ENCODE assay signal across 24 cellular contexts in genomic region chr6:169439710-169440109, GRCh38.
DNase-seq lines count a peak whose midpoint lies in the region; ATAC-seq, FAIRE-seq and TF ChIP-seq lines count a peak whose summit lies in the region.
"Had no signal": no experiment of that assay in that cellular context is flagged by ENCODE, and none has a peak within 500 bp of the region (broad histone marks: within the 10 kb centered on the region; RNA-seq: fewer than 3 reads in every experiment).

No MANE protein-coding gene starts in this region.

- no peak overlapping the region for H3K27ac ChIP-seq in pancreas
- H3K27ac ChIP-seq: BLaER1 treated with 17β-estradiol and CSF1 and Interleukin-3, amounts not matched to agents 10 nM and 100 nM had no signal

- intact Hi-C loops in pancreas (cut with DNase I) (no loop called here), head of caudate nucleus (cut with DNase I) (no loop called here)

- H3K4me1 Mint-ChIP-seq in WTC11 = no peaks in the 10 kb centered on the region
- H3K4me1 Mint-ChIP-seq: B cell; CD14-positive monocyte; CD8-positive, alpha-beta memory T cell; GM23338; H9 had no signal

- no peaks in the 10 kb centered on the region for H3K27me3 Mint-ChIP-seq in WTC11 (ENCODE audit: low read depth)

- H3K4me3 ChIP-seq in pancreas = no peak overlapping the region
- H3K4me3 ChIP-seq: BLaER1 treated with 17β-estradiol and CSF1 and Interleukin-3, amounts not matched to agents 10 nM and 100 nM; GM23338 had no signal

- peaks cover 10% of the 10 kb centered on the region for H3K36me3 Mint-ChIP-seq in WTC11
- H3K36me3 Mint-ChIP-seq: CD14-positive monocyte; CD8-positive, alpha-beta memory T cell had no signal

- DNase-seq in WTC11 (ENCODE audit: low spot score) (no peak), frontal cortex (ENCODE audit: low spot score in 2 of 2) (no peak), pancreas (no peak), head of caudate nucleus (no peak), NAMALWA (ENCODE audit: low spot score) (no peak), ACHN (no peak), HTR-8/SVneo (ENCODE audit: insufficient read length, low spot score) (no peak)
- DNase-seq: 8988T; CD4-positive, alpha-beta T cell; CD8-positive, alpha-beta memory T cell; DMS 273 treated with DMSO at 0.1 percent for 48 hours; DMS79; EL; GF-D8; H9 had no signal

- 2 to 28% methylated on average over 1 of the region's 1 CpG for WGBS in pancreas, 2 donors

- TF ChIP-seq CTCF in WTC11 (IDR thresholded peaks at IDR 0.05) = no peak
- no peak for TF ChIP-seq CTCF in pancreas (IDR thresholded peaks at IDR 0.05)

- H3K4me3 Mint-ChIP-seq in WTC11 = no peak overlapping the region
- H3K4me3 Mint-ChIP-seq: B cell; CD14-positive monocyte; CD4-positive, alpha-beta T cell; CD8-positive, alpha-beta memory T cell; GM23338; H9 had no signal

- peaks cover 21% of the 10 kb centered on the region for H3K9me3 Mint-ChIP-seq in WTC11
- H3K9me3 Mint-ChIP-seq: CD4-positive, alpha-beta T cell had no signal

- H3K36me3 ChIP-seq in pancreas = no peaks in the 10 kb centered on the region
- H3K36me3 ChIP-seq: BLaER1 treated with 17β-estradiol and CSF1 and Interleukin-3, amounts not matched to agents 10 nM and 100 nM had no signal

- H3K27ac Mint-ChIP-seq in WTC11 = no peak overlapping the region
- H3K27ac Mint-ChIP-seq: B cell; CD14-positive monocyte; CD4-positive, alpha-beta T cell; CD8-positive, alpha-beta memory T cell; GM23338; H9 had no signal

- no peaks in the 10 kb centered on the region for H3K4me1 ChIP-seq in pancreas
- H3K4me1 ChIP-seq: BLaER1 treated with 17β-estradiol and CSF1 and Interleukin-3, amounts not matched to agents 10 nM and 100 nM had no signal

- CTCF ChIA-PET in WTC11 (lab: Charles Lee) = no interaction called here

- no peaks in the 10 kb centered on the region for H3K9me3 ChIP-seq in pancreas

- in situ Hi-C loops in ACHN (cut with HindIII; ENCODE audit: low pct_ligation_motif_present, low pct_unique_long_range_greater_than_20kb, low sequenced_read_pairs) = no loop called here

- FAIRE-seq in G401.6 (lab: Jason Lieb, UNC) (peak; percentile 90), frontal cortex (lab: Jason Lieb, UNC) (peak; percentile 68), pancreas (lab: Jason Lieb, UNC) (peak; percentile 82), HTR-8/SVneo (lab: Jason Lieb, UNC) (no peak)
- FAIRE-seq: D721Med, GM12891, GM18507 had no signal

- no peaks in the 10 kb centered on the region for H3K27me3 ChIP-seq in pancreas
- H3K27me3 ChIP-seq: BLaER1 treated with 17β-estradiol and CSF1 and Interleukin-3, amounts not matched to agents 10 nM and 100 nM had no signal

- POLR2A ChIA-PET in WTC11 (lab: Charles Lee) = no interaction called here

- no peak for ATAC-seq in WTC11
- no peak for ATAC-seq in pancreas
- ATAC-seq: GM23338, HCT116 had no signal

TF ChIP-seq in WTC11, 78 proteins besides CTCF, POLR2A, EP300 and RAD21:
- no peak for TF ChIP-seq ZNF423 (CRISPR knock-in tag; IDR thresholded peaks at IDR 0.05)
- TF ChIP-seq HMGA2 (CRISPR knock-in tag; IDR thresholded peaks at IDR 0.05) = peak; percentile 94
